ENCODE assay signal across 1 cellular context in genomic region chr11:46906596-46906995, GRCh38.
TF ChIP-seq lines count a peak whose summit lies in the region.

No MANE protein-coding gene starts in this region.

TF ChIP-seq in GM12878, 131 proteins besides CTCF, POLR2A, EP300 and RAD21:
- TF ChIP-seq POLR2AphosphoS5 (IDR thresholded peaks at IDR 0.05; ENCODE audit: low read length): no peak
- no peak for TF ChIP-seq CUX1 (IDR thresholded peaks at IDR 0.05; ENCODE audit: insufficient replicate concordance, low read depth, low read length)
- 0 out of 2 replicates have a peak, but pooled peaks have one; percentile 5 for TF ChIP-seq BCL11A (IDR thresholded peaks at IDR 0.05; ENCODE audit: low read depth, low read length)
